Comparison of ENCODE assay signal across 25 cellular contexts in the genomic region with DNA sequence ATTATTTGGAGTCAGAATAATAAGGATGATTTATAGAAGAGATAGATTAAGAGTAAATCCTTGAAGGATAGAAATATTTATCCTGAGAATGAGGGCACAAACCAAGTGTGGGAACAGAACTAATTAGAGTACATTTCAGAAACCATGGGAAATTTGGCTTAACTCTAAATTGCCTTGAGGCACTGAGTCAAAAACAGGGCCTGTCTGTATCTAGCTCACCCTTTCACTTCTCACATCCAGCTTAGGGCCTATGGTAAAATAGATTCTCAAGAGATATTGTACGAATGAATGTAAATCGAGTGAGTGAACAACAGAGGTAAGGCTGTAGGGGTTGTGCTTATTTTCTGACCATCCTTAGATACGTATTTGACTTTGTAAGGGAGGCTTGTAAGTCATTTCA.
"Had no signal": no experiment of that assay in that cellular context is flagged by ENCODE, and none has a peak within 500 bp of the region (broad histone marks: within the 10 kb centered on the region; RNA-seq: fewer than 3 reads in every experiment).

No MANE protein-coding gene starts in this region.

- H3K9ac ChIP-seq: neural progenitor cell had no signal

- DNase-seq: activated CD4-positive, alpha-beta memory T cell treated with anti-CD3 and anti-CD28 coated beads, Interleukin-2, amount 10 ng/mL, durations not matched to agents 7 days and 5 days; activated CD4-positive, alpha-beta T cell treated with anti-CD3 and anti-CD28 coated beads for 48 hours; activated CD4-positive, CD25-positive, alpha-beta regulatory T cell; activated naive CD4-positive, alpha-beta T cell; activated naive CD8-positive, alpha-beta T cell treated with anti-CD3 and anti-CD28 coated beads for 36 hours; activated T-cell treated with anti-CD3 and anti-CD28 coated beads, Interleukin-2, amount 50 U/mL, for 1 hour; amniotic stem cell; central memory CD4-positive, alpha-beta T cell; effector CD4-positive, alpha-beta T cell; immature natural killer cell; mesenchymal stem cell; naive thymus-derived CD4-positive, alpha-beta T cell; ovary; psoas muscle; right lobe of liver; small intestine; stimulated activated CD4-positive, alpha-beta T cell treated with anti-CD3 and anti-CD28 coated beads, Interleukin-15, amount 100 ng/mL, for 24 hours; stimulated activated CD4-positive, alpha-beta T cell treated with anti-CD3 and anti-CD28 coated beads, Interleukin-2, amount 100 ng/mL, for 48 hours; T-helper 9 cell had no signal

- H3K9me3 ChIP-seq: ovary, psoas muscle, right lobe of liver, tibial nerve, vagina had no signal

- H3K4me1 ChIP-seq: psoas muscle, right lobe of liver, tibial nerve, vagina had no signal

- H3K27ac ChIP-seq: coronary artery, neural progenitor cell, ovary, psoas muscle, right lobe of liver, tibial nerve, vagina had no signal

- ATAC-seq: activated T-helper 17 cell treated with anti-CD3 and anti-CD28 coated beads, Interleukin-2, amount 50 U/mL, for 72 hours; esophagus mucosa; naive thymus-derived CD4-positive, alpha-beta T cell; psoas muscle; right lobe of liver had no signal

- H3K4me2 ChIP-seq: neural progenitor cell had no signal

- FAIRE-seq: small intestine had no signal

- H3K27me3 ChIP-seq: neural progenitor cell, ovary, right lobe of liver, tibial nerve, vagina had no signal

- H3K4me3 ChIP-seq: coronary artery, neural progenitor cell, ovary, psoas muscle, right lobe of liver, tibial nerve, vagina had no signal

- H2AFZ ChIP-seq: neural progenitor cell had no signal

- H3K36me3 ChIP-seq: neural progenitor cell, ovary, right lobe of liver, tibial nerve, vagina had no signal
